Comparison of ENCODE assay signal across 10 cellular contexts in the genomic region with DNA sequence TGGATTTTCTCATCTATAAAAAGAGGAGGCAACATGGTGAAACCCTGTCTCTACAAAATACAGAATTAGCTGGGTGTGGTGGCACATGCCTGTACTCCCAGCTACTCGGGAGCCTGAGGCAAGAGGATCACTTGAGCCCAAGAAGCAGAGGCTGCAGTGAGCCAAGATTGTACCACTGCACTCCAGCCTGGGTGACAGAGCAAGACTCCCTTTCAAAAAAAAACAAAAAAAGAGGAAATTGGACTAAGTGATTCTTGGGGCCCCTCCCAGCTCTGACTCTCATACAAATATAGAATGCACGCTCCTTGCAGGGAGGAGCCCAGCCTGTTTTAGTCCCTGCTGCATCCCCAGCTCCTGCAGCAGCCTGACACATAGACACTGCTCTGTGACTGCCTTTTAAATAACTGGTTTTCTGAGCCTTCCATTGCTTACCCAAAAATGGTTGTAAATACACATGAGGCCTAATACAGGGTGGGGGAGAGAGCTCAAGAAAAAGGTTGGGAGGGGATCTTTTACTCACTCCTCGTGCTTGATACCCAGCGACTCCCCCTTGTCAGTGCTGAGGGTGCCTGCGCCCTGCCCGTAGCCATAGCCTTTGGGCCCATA. TPM values are rescaled to one million over a fixed set of nuclear protein-coding genes. Genes with fewer than 3 reads are reported as not detected.
DNase-seq lines count a peak whose midpoint lies in the region; ATAC-seq and TF ChIP-seq lines count a peak whose summit lies in the region.
"Had no signal": no experiment of that assay in that cellular context is flagged by ENCODE, and none has a peak within 500 bp of the region (broad histone marks: within the 10 kb centered on the region; RNA-seq: fewer than 3 reads in every experiment).

No MANE protein-coding gene starts in this region.

- H3K27ac ChIP-seq in HEK293 (ENCODE audit: extremely low read depth, low read depth, low read length): no peak overlapping the region
- H3K27ac ChIP-seq in spleen: peak overlapping the region in 7 of 8 donors; percentile 18 to 77 (median 73)

- H3K4me3 ChIP-seq in HEK293 (ENCODE audit: low read depth, low read length) (no peak overlapping the region), spleen (no peak overlapping the region)

- DNase-seq in SKM-1 (lab: John Stamatoyannopoulos, UW; ENCODE audit: unreplicated experiment): peak; percentile 46
- peak; percentile 27 for DNase-seq in fibroblast of peridontal ligament (ENCODE audit: extremely low read depth)
- no peak for DNase-seq in spleen
- DNase-seq in NK-92 (lab: John Stamatoyannopoulos, UW; ENCODE audit: unreplicated experiment): no peak
- no peak for DNase-seq in DMS 273 (lab: John Stamatoyannopoulos, UW; ENCODE audit: unreplicated experiment)
- no peak for DNase-seq in activated naive CD8-positive, alpha-beta T cell treated with anti-CD3 and anti-CD28 coated beads, Interleukin-2, amount 50 U/mL, for 24 hours
- no peak for DNase-seq in GM10266 (ENCODE audit: extremely low spot score)
- DNase-seq: activated CD8-positive, alpha-beta memory T cell treated with anti-CD3 and anti-CD28 coated beads, Interleukin-2, amount 50 U/mL, for 4 hours; T-helper 2 cell had no signal

- CTCF ChIA-PET in HEK293 (lab: Yijun Ruan, JAX): interaction anchor here (0.6 to 14.9 kb wide), 6 partner anchors 24 to 303 kb away, joined by 3 to 471 read pairs (median 4); no protein-coding TSS in a partner anchor

- no peaks in the 10 kb centered on the region for H3K9me3 Mint-ChIP-seq in activated naive CD8-positive, alpha-beta T cell treated with anti-CD3 and anti-CD28 coated beads, Interleukin-2, amount 50 U/mL, for 24 hours

- H3K4me1 Mint-ChIP-seq in activated naive CD8-positive, alpha-beta T cell treated with anti-CD3 and anti-CD28 coated beads, Interleukin-2, amount 50 U/mL, for 24 hours: no peaks in the 10 kb centered on the region

- H3K4me1 ChIP-seq in HEK293 (ENCODE audit: control insufficient read depth, insufficient read depth, low read length) (no peaks in the 10 kb centered on the region), spleen (peaks cover 28 to 98% (median 76%) of the 10 kb centered on the region in 6 donors)

- H3K36me3 Mint-ChIP-seq in activated naive CD8-positive, alpha-beta T cell treated with anti-CD3 and anti-CD28 coated beads, Interleukin-2, amount 50 U/mL, for 24 hours (ENCODE audit: low read depth): peaks cover 21% of the 10 kb centered on the region

- 69 to 79% (median 71%) methylated on average over 6 of the region's 6 CpGs for WGBS in spleen, 5 donors

- H3K27ac Mint-ChIP-seq in activated naive CD8-positive, alpha-beta T cell treated with anti-CD3 and anti-CD28 coated beads, Interleukin-2, amount 50 U/mL, for 24 hours: no peak overlapping the region

- TF ChIP-seq CTCF in HEK293 (tag by site-specific recombination; IDR thresholded peaks at IDR 0.05) (no peak), spleen (IDR thresholded peaks at IDR 0.05 in 8 of 11, conservative IDR thresholded peaks at IDR 0.05 in 3 of 11) (no peak), GM10266 (IDR thresholded peaks at IDR 0.05; ENCODE audit: control insufficient read depth, insufficient read depth, low read depth, missing control alignments) (no peak)

- POLR2A ChIA-PET in HEK293 (lab: Yijun Ruan, JAX): interaction anchor here (0.6 kb wide), 1 partner anchor 9 kb away, joined by 3 read pairs; no protein-coding TSS in a partner anchor

- intact Hi-C loops in spleen (cut with DNase I; ENCODE audit: low total_unique reads): no loop called here

- H3K36me3 ChIP-seq in HEK293 (ENCODE audit: control insufficient read depth in 2 of 2, insufficient read depth in 1 of 2, low read length in 2 of 2): no peaks in the 10 kb centered on the region
- peaks cover 0 to 92% (median 39%) of the 10 kb centered on the region in 6 donors for H3K36me3 ChIP-seq in spleen

- no peak for ATAC-seq in activated naive CD8-positive, alpha-beta T cell treated with anti-CD3 and anti-CD28 coated beads, Interleukin-2, amount 50 U/mL, for 24 hours

- no peaks in the 10 kb centered on the region for H3K27me3 Mint-ChIP-seq in activated naive CD8-positive, alpha-beta T cell treated with anti-CD3 and anti-CD28 coated beads, Interleukin-2, amount 50 U/mL, for 24 hours

- H3K4me3 Mint-ChIP-seq in activated naive CD8-positive, alpha-beta T cell treated with anti-CD3 and anti-CD28 coated beads, Interleukin-2, amount 50 U/mL, for 24 hours: no peak overlapping the region

- H3K9me3 ChIP-seq in HEK293 (ENCODE audit: control insufficient read depth, insufficient read depth, low read depth, low read length): no peaks in the 10 kb centered on the region
- H3K9me3 ChIP-seq in spleen: no peaks in the 10 kb centered on the region

- no peaks in the 10 kb centered on the region for H3K27me3 ChIP-seq in spleen (replicated peaks in 1 of 7)

- TF ChIP-seq POLR2A in spleen (IDR thresholded peaks at IDR 0.05): no peak

TF ChIP-seq in HEK293, 187 proteins besides CTCF, POLR2A, EP300 and RAD21:
- no peak for TF ChIP-seq ZNF596 (tag by site-specific recombination; IDR thresholded peaks at IDR 0.05)
- TF ChIP-seq, protein P1, sequence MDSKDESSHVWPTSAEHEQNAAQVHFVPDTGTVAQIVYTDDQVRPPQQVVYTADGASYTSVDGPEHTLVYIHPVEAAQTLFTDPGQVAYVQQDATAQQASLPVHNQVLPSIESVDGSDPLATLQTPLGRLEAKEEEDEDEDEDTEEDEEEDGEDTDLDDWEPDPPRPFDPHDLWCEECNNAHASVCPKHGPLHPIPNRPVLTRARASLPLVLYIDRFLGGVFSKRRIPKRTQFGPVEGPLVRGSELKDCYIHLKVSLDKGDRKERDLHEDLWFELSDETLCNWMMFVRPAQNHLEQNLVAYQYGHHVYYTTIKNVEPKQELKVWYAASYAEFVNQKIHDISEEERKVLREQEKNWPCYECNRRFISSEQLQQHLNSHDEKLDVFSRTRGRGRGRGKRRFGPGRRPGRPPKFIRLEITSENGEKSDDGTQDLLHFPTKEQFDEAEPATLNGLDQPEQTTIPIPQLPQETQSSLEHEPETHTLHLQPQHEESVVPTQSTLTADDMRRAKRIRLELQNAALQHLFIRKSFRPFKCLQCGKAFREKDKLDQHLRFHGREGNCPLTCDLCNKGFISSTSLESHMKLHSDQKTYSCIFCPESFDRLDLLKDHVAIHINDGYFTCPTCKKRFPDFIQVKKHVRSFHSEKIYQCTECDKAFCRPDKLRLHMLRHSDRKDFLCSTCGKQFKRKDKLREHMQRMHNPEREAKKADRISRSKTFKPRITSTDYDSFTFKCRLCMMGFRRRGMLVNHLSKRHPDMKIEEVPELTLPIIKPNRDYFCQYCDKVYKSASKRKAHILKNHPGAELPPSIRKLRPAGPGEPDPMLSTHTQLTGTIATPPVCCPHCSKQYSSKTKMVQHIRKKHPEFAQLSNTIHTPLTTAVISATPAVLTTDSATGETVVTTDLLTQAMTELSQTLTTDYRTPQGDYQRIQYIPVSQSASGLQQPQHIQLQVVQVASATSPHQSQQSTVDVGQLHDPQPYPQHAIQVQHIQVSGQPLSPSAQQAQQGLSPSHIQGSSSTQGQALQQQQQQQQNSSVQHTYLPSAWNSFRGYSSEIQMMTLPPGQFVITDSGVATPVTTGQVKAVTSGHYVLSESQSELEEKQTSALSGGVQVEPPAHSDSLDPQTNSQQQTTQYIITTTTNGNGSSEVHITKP (tag by site-specific recombination; IDR thresholded peaks at IDR 0.05): peak; percentile 62; the same call in 1 of the 2 replicates
- no peak for TF ChIP-seq ZSCAN23 (tag by site-specific recombination; IDR thresholded peaks at IDR 0.05)
- TF ChIP-seq ZFHX2 (tag by site-specific recombination; conservative IDR thresholded peaks at IDR 0.05): no peak
- TF ChIP-seq ZSCAN30 (tag by site-specific recombination; IDR thresholded peaks at IDR 0.05): no peak
- TF ChIP-seq ZNF341 (tag by site-specific recombination; IDR thresholded peaks at IDR 0.05; ENCODE audit: low read depth): no peak
TF ChIP-seq in HEK293: peak in this region for 1.

RNA-seq across cellular contexts. Expression of gene CSRP1, which starts 17.2 kb away (rescaled TPM):
- total RNA-seq in spleen: 100 to 1,000 TPM; 115 to 360 (median 188) TPM
- 100 to 1,000 TPM in 2 of 3 donors, 10 to 100 TPM in 1; 67.1 to 180 (median 108) TPM for polyA plus RNA-seq in spleen

RNA-seq across cellular contexts. Expression of gene PHLDA3, which starts 20.8 kb away (rescaled TPM):
- 10 to 100 TPM in 3 of 7 donors, 1 to 10 TPM in 4; 3.7 to 17.4 (median 8.1) TPM for total RNA-seq in spleen
- 1 to 10 TPM; 3.6 to 8.7 (median 5.6) TPM for polyA plus RNA-seq in spleen

RNA-seq across cellular contexts. Expression of gene NAV1, which starts 49.2 kb away (rescaled TPM):
- total RNA-seq in spleen: 10 to 100 TPM; 15.7 to 37.2 (median 27.4) TPM
- 1 to 10 TPM; 1.1 to 3.5 (median 1.2) TPM for polyA plus RNA-seq in spleen

Comparison
In these comparisons a context has a peak if more than half of its experiments do, and no peak if none do; other contexts are left out.
1. DNase-seq: peak in SKM-1 (single experiment) and fibroblast of peridontal ligament (single experiment); none in spleen (single experiment), NK-92 (single experiment), DMS 273 (single experiment), activated naive CD8-positive, alpha-beta T cell treated with anti-CD3 and anti-CD28 coated beads, Interleukin-2, amount 50 U/mL, for 24 hours (single experiment) and GM10266 (single experiment).